8 cellular contexts compared by ENCODE assay signal in the genomic region with DNA sequence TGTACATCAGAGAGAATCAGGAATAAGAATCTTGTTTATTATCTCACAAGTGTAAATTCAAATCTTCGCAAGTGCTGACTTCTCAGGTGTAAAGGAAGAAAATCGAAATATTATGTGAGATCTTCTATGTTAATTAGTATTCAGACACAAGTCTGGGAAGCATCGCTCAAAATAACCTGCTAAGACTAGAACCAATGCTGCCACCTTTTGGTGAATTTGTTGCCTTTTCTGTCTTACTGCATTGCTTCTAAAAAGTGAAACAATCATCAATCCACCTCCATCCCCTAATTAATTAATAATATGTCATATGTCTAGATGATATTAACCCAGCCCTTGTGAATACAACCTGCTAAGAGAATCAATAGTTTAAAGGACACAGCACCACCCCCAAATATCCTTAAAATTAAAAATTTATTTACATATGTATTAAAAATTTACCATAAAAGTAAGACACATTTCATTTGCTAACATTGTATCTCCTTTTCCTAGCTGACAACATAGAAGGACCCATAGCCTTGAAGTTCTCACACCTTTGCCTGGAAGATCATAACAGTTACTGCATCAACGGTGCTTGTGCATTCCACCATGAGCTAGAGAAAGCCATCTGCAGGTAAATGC. TPM values are rescaled to one million over a fixed set of nuclear protein-coding genes. Genes with fewer than 3 reads are reported as not detected.
A peak's percentile ranks its signal among the peaks of the same experiment; 100 is the strongest.
DNase-seq lines count a peak whose midpoint lies in the region; ATAC-seq and TF ChIP-seq lines count a peak whose summit lies in the region.

No MANE protein-coding gene starts in this region.

- CTCF ChIA-PET in activated CD8-positive, alpha-beta T cell treated with anti-CD3 and anti-CD28 coated beads for 36 hours (lab: Charles Lee): interaction anchor here (0.8 to 2.0 kb wide), 2 partner anchors 83 to 122 kb away, joined by 4 to 12 read pairs; no protein-coding TSS in a partner anchor

- no peaks in the 10 kb centered on the region for H3K27me3 ChIP-seq in thoracic aorta (replicated peaks; ENCODE audit: insufficient read depth)

- H3K36me3 Mint-ChIP-seq in activated CD8-positive, alpha-beta T cell treated with anti-CD3 and anti-CD28 coated beads for 36 hours (ENCODE audit: low read depth): no peaks in the 10 kb centered on the region

- H3K36me3 ChIP-seq in thoracic aorta: no peaks in the 10 kb centered on the region

- no peak overlapping the region for H3K4me3 ChIP-seq in thoracic aorta

- no peaks in the 10 kb centered on the region for H3K4me1 ChIP-seq in thoracic aorta (ENCODE audit: control insufficient read depth in 1 of 2, low read depth in 2 of 2)

- no peak overlapping the region for H3K4me3 Mint-ChIP-seq in activated CD8-positive, alpha-beta T cell treated with anti-CD3 and anti-CD28 coated beads for 36 hours

- H3K4me1 Mint-ChIP-seq in activated CD8-positive, alpha-beta T cell treated with anti-CD3 and anti-CD28 coated beads for 36 hours (ENCODE audit: low read depth): peaks cover 6% of the 10 kb centered on the region

- ATAC-seq in Right ventricle myocardium superior (ENCODE audit: poor library complexity) (peak; percentile 49), left ventricle myocardium superior (no peak), GM21723 (IDR thresholded peaks at IDR 0.05; ENCODE audit: unreplicated experiment) (peak; percentile 73), thoracic aorta (ENCODE audit: insufficient number of reproducible peaks, low FRiP score, low read depth) (no peak), GM21423 (IDR thresholded peaks at IDR 0.05; ENCODE audit: unreplicated experiment) (no peak)
- ATAC-seq in activated CD8-positive, alpha-beta T cell treated with anti-CD3 and anti-CD28 coated beads for 36 hours: no peak

- no peaks in the 10 kb centered on the region for H3K9me3 Mint-ChIP-seq in activated CD8-positive, alpha-beta T cell treated with anti-CD3 and anti-CD28 coated beads for 36 hours

- intact Hi-C loops in Right ventricle myocardium superior (cut with DNase I): loop anchor here (10.0 kb wide), 1 partner anchor 117 kb away; no protein-coding TSS in a partner anchor
- intact Hi-C loops in left ventricle myocardium superior (cut with micrococcal nuclease): loop anchor here (10.0 kb wide), 2 partner anchors 87 to 117 kb away; no protein-coding TSS in a partner anchor
- intact Hi-C loops in activated CD8-positive, alpha-beta T cell treated with anti-CD3 and anti-CD28 coated beads for 36 hours (cut with micrococcal nuclease): loop anchor here (1.0 to 5.0 kb wide), 2 partner anchors 84 to 125 kb away; no protein-coding TSS in a partner anchor

- no peaks in the 10 kb centered on the region for H3K9me3 ChIP-seq in thoracic aorta

- H3K27me3 Mint-ChIP-seq in activated CD8-positive, alpha-beta T cell treated with anti-CD3 and anti-CD28 coated beads for 36 hours: no peaks in the 10 kb centered on the region

- DNase-seq in Right ventricle myocardium superior (no peak), left ventricle myocardium superior (no peak), NCI-H1105 (lab: John Stamatoyannopoulos, UW) (peak; percentile 28), iPS DF 4.7 (ENCODE audit: extremely low read depth, low spot score) (peak; percentile 11), thoracic aorta (ENCODE audit: low spot score) (no peak)
- DNase-seq in activated CD8-positive, alpha-beta T cell treated with anti-CD3 and anti-CD28 coated beads for 36 hours: peak; percentile 32

- peak; percentile 64 for TF ChIP-seq CTCF in activated CD8-positive, alpha-beta T cell treated with anti-CD3 and anti-CD28 coated beads for 36 hours (IDR thresholded peaks at IDR 0.05)
- TF ChIP-seq CTCF in thoracic aorta (IDR thresholded peaks at IDR 0.05): peak; percentile 41

- H3K27ac ChIP-seq in thoracic aorta: no peak overlapping the region

- POLR2A ChIA-PET in activated CD8-positive, alpha-beta T cell treated with anti-CD3 and anti-CD28 coated beads for 36 hours (lab: Charles Lee): no interaction called here

- H3K27ac Mint-ChIP-seq in activated CD8-positive, alpha-beta T cell treated with anti-CD3 and anti-CD28 coated beads for 36 hours: no peak overlapping the region

RNA-seq across cellular contexts. Expression of gene EPGN, which starts 3.5 kb away (rescaled TPM):
- total RNA-seq in Right ventricle myocardium superior: not detected
- 3.0 TPM for total RNA-seq in left ventricle myocardium superior
- not detected for total RNA-seq in activated CD8-positive, alpha-beta T cell treated with anti-CD3 and anti-CD28 coated beads for 36 hours
- total RNA-seq in thoracic aorta: 1 to 10 TPM in 1 of 2 donors, not detected in 1; 1.6 TPM

RNA-seq across cellular contexts. Expression of gene EREG, which starts 53.1 kb away (rescaled TPM):
- total RNA-seq in Right ventricle myocardium superior (not detected), left ventricle myocardium superior (3.2 TPM), thoracic aorta (1 to 10 TPM; 1.1 to 7.8 TPM)
- total RNA-seq in activated CD8-positive, alpha-beta T cell treated with anti-CD3 and anti-CD28 coated beads for 36 hours: not detected

Comparison
In these comparisons a context has a peak if more than half of its experiments do, and no peak if none do; other contexts are left out.
1. ATAC-seq: peak in Right ventricle myocardium superior (single experiment) and GM21723 (single experiment); none in left ventricle myocardium superior (single experiment), activated CD8-positive, alpha-beta T cell treated with anti-CD3 and anti-CD28 coated beads for 36 hours (single experiment), thoracic aorta (single experiment) and GM21423 (single experiment).
2. DNase-seq: peak in NCI-H1105 (single experiment), activated CD8-positive, alpha-beta T cell treated with anti-CD3 and anti-CD28 coated beads for 36 hours (single experiment) and iPS DF 4.7 (single experiment); none in Right ventricle myocardium superior (single experiment), left ventricle myocardium superior (single experiment) and thoracic aorta (single experiment).